11 cellular contexts compared by ENCODE assay signal in the genomic region with DNA sequence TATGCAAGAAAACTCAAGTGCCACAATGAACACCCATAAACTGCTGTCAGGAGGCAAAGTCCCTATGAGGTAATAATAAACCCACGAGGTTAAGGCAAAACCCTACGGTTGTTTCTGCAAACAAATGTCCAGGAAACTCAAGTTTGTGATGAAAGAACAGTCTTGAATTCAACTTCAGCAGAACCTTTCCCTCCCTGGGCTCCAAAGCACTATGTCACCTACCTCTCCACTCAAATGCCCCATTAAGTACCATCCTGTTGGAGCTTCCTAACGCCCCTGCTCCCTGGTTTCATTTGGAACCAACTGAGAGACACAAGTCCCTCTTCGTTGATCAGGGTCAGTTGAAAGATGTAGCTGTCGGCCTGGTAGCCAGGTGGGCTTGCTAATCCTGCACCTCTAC. TPM values are rescaled to one million over a fixed set of nuclear protein-coding genes. Genes with fewer than 3 reads are reported as not detected.
DNase-seq lines count a peak whose midpoint lies in the region; ATAC-seq and TF ChIP-seq lines count a peak whose summit lies in the region.
"Had no signal": no experiment of that assay in that cellular context is flagged by ENCODE, and none has a peak within 500 bp of the region (broad histone marks: within the 10 kb centered on the region; RNA-seq: fewer than 3 reads in every experiment).

No MANE protein-coding gene starts in this region.

- intact Hi-C loops in esophagus muscularis mucosa (cut with DNase I) = no loop called here
- intact Hi-C loops in thyroid gland (cut with DNase I) = no loop called here

- no peak for TF ChIP-seq EP300 in esophagus muscularis mucosa (IDR thresholded peaks at IDR 0.05)

- peak overlapping the region; percentile 85 for H3K27ac ChIP-seq in RWPE1
- H3K27ac ChIP-seq in esophagus muscularis mucosa (replicated peaks in 1 of 4) = peak overlapping the region; percentile 67 to 79 (median 79)
- peak overlapping the region; percentile 57 for H3K27ac ChIP-seq in muscle layer of duodenum (ENCODE audit: low read length)
- H3K27ac ChIP-seq in thyroid gland = peak overlapping the region in 2 of 3 donors; percentile 66 to 81
- H3K27ac ChIP-seq: prostate gland, VCaP had no signal

- H3K27me3 ChIP-seq in esophagus muscularis mucosa = no peaks in the 10 kb centered on the region
- H3K27me3 ChIP-seq in muscle layer of duodenum (ENCODE audit: low read depth, low read length) = no peaks in the 10 kb centered on the region
- no peaks in the 10 kb centered on the region for H3K27me3 ChIP-seq in thyroid gland

- ATAC-seq in GM19324 (IDR thresholded peaks at IDR 0.05; ENCODE audit: low FRiP score, unreplicated experiment) (no peak), GM19467 (IDR thresholded peaks at IDR 0.05; ENCODE audit: unreplicated experiment) (no peak)

- DNase-seq in RWPE1 (ENCODE audit: low spot score) (no peak), esophagus muscularis mucosa (ENCODE audit: extremely low spot score) (no peak), thyroid gland (no peak), NCI-H1694 (lab: John Stamatoyannopoulos, UW) (no peak)
- DNase-seq: CD4-positive, CD25-positive, alpha-beta regulatory T cell; NCI-H1092 treated with DMSO at 0.1 percent for 48 hours had no signal

- no peak for TF ChIP-seq POLR2A in esophagus muscularis mucosa (IDR thresholded peaks at IDR 0.05; ENCODE audit: low read depth)
- TF ChIP-seq POLR2A in thyroid gland (IDR thresholded peaks at IDR 0.05) = no peak

- TF ChIP-seq CTCF in RWPE1 (conservative IDR thresholded peaks at IDR 0.05; ENCODE audit: low read depth) (no peak), esophagus muscularis mucosa (IDR thresholded peaks at IDR 0.05) (no peak), thyroid gland (IDR thresholded peaks at IDR 0.05) (no peak)

- CTCF ChIA-PET in RWPE1 (lab: Yijun Ruan, JAX) = no interaction called here

- no peaks in the 10 kb centered on the region for H3K9me3 ChIP-seq in esophagus muscularis mucosa
- H3K9me3 ChIP-seq in muscle layer of duodenum (ENCODE audit: control insufficient read depth in 1 of 2, low read length in 2 of 2) = no peaks in the 10 kb centered on the region
- no peaks in the 10 kb centered on the region for H3K9me3 ChIP-seq in thyroid gland
- H3K9me3 ChIP-seq: prostate gland had no signal

- WGBS in esophagus muscularis mucosa = 88% methylated on average over 5 of the region's 5 CpGs
- WGBS in thyroid gland, 2 donors = 74 to 83% methylated on average over 5 of the region's 5 CpGs

- H3K4me3 ChIP-seq in esophagus muscularis mucosa (no peak overlapping the region), muscle layer of duodenum (ENCODE audit: low read depth in 1 of 2, low read length in 2 of 2) (no peak overlapping the region), thyroid gland (replicated peaks in 1 of 3) (no peak overlapping the region)
- H3K4me3 ChIP-seq: prostate gland had no signal

- H3K36me3 ChIP-seq in esophagus muscularis mucosa = peaks cover 7 to 35% (median 21%) of the 10 kb centered on the region in 4 donors
- peaks cover 4 to 19% of the 10 kb centered on the region in 2 donors for H3K36me3 ChIP-seq in muscle layer of duodenum (ENCODE audit: control insufficient read depth in 1 of 2, insufficient read depth in 2 of 2, low read length in 2 of 2)
- H3K36me3 ChIP-seq in thyroid gland = peaks cover 0 to 7% of the 10 kb centered on the region in 2 donors
- H3K36me3 ChIP-seq: prostate gland had no signal

- peaks cover 71 to 78% (median 75%) of the 10 kb centered on the region in 4 donors for H3K4me1 ChIP-seq in esophagus muscularis mucosa
- peaks cover 0 to 4% of the 10 kb centered on the region in 2 donors for H3K4me1 ChIP-seq in muscle layer of duodenum (ENCODE audit: control insufficient read depth in 1 of 2, insufficient read depth in 2 of 2, low read length in 2 of 2)
- H3K4me1 ChIP-seq in thyroid gland = peaks cover 16 to 61% of the 10 kb centered on the region in 2 donors

- POLR2A ChIA-PET in RWPE1 (lab: Yijun Ruan, JAX; ENCODE audit: low non-redundant PET) = no interaction called here

RNA-seq across cellular contexts. Expression of gene C11orf91, which starts 2.6 kb away (rescaled TPM):
- total RNA-seq in esophagus muscularis mucosa (not detected), thyroid gland (not detected)
- total RNA-seq: CD4-positive, CD25-positive, alpha-beta regulatory T cell; prostate gland had no signal

RNA-seq across cellular contexts. Expression of gene CD59, which starts 33.0 kb away (rescaled TPM):
- total RNA-seq in esophagus muscularis mucosa (100 to 1,000 TPM; 135 to 528 (median 378) TPM), thyroid gland (100 to 1,000 TPM; 367 to 562 (median 504) TPM)
